ENCODE assay signal across 31 cellular contexts in genomic region chr7:102830206-102830605, GRCh38.
DNase-seq lines count a peak whose midpoint lies in the region; ATAC-seq and TF ChIP-seq lines count a peak whose summit lies in the region.
"Had no signal": no experiment of that assay in that cellular context is flagged by ENCODE, and none has a peak within 500 bp of the region (broad histone marks: within the 10 kb centered on the region; RNA-seq: fewer than 3 reads in every experiment).

No MANE protein-coding gene starts in this region.

- H3K27ac ChIP-seq in SK-N-MC = peak overlapping the region; percentile 66
- H3K27ac ChIP-seq: adrenal gland, prostate gland, right lobe of liver, stomach, thyroid gland, vagina had no signal

- H3K9me3 ChIP-seq in SK-N-MC (ENCODE audit: low read depth, low read length) = no peaks in the 10 kb centered on the region
- H3K9me3 ChIP-seq: adrenal gland, prostate gland, right lobe of liver, stomach, thyroid gland, vagina had no signal

- peak overlapping the region; percentile 78 for H3K27ac Mint-ChIP-seq in nephron progenitor cell
- H3K27ac Mint-ChIP-seq: activated CD8-positive, alpha-beta T cell treated with anti-CD3 and anti-CD28 coated beads for 36 hours; activated naive CD4-positive, alpha-beta T cell treated with anti-CD3 and anti-CD28 coated beads for 36 hours; activated T-helper 1 cell treated with anti-CD3 and anti-CD28 coated beads, Interleukin-12 subunit alpha, Interleukin-12 subunit beta, Interleukin-2, Interleukin-4 antibody, amounts not matched to agents 30 ng/mL and 10 ng/mL and 1 ng/mL, durations not matched to agents 14 hours and 24 hours and 36 hours; CD14-positive monocyte; endodermal cell; naive thymus-derived CD8-positive, alpha-beta T cell had no signal

- H3K36me3 ChIP-seq in SK-N-MC (ENCODE audit: insufficient read depth, low read length) = peaks cover 7% of the 10 kb centered on the region
- H3K36me3 ChIP-seq: adrenal gland, prostate gland had no signal

- H3K9ac ChIP-seq in SK-N-MC (ENCODE audit: insufficient read length) = no peak overlapping the region

- DNase-seq in EH (ENCODE audit: low read depth) (peak; percentile 31), SK-N-MC (ENCODE audit: low read depth, low spot score) (no peak), fibroblast of mammary gland (ENCODE audit: low read depth) (peak; percentile 81), nephron progenitor cell (no peak), GM19240 (ENCODE audit: insufficient read length, low spot score) (no peak), NCI-H774 (lab: John Stamatoyannopoulos, UW) (no peak)
- DNase-seq: activated CD4-positive, alpha-beta T cell treated with anti-CD3 and anti-CD28 coated beads for 1 hour; activated CD8-positive, alpha-beta memory T cell treated with anti-CD3 and anti-CD28 coated beads, Interleukin-2, amount 50 U/mL, for 48 hours; activated CD8-positive, alpha-beta T cell treated with anti-CD3 and anti-CD28 coated beads for 36 hours; activated naive CD4-positive, alpha-beta T cell treated with anti-CD3 and anti-CD28 coated beads for 36 hours; adrenal gland; dermis blood vessel endothelial cell; endodermal cell; KG1; midbrain; naive thymus-derived CD8-positive, alpha-beta T cell; NCI-H1105; NCI-H187 treated with DMSO at 0.1 percent for 48 hours; NCI-H526; occipital lobe; right lobe of liver; Right ventricle myocardium superior; stimulated activated CD4-positive, alpha-beta T cell treated with anti-CD3 and anti-CD28 coated beads, Interleukin-12 subunit alpha, Interleukin-12 subunit beta, amount 100 ng/mL, for 4 hours; stimulated activated CD4-positive, alpha-beta T cell treated with anti-CD3 and anti-CD28 coated beads, Interleukin-2, amount 100 ng/mL, for 48 hours; stomach; thyroid gland had no signal

- peaks cover 47% of the 10 kb centered on the region for H3K36me3 Mint-ChIP-seq in nephron progenitor cell (ENCODE audit: low read depth)

- peaks cover 16% of the 10 kb centered on the region for H3K9me3 Mint-ChIP-seq in nephron progenitor cell
- H3K9me3 Mint-ChIP-seq: activated CD8-positive, alpha-beta T cell treated with anti-CD3 and anti-CD28 coated beads for 36 hours; activated naive CD4-positive, alpha-beta T cell treated with anti-CD3 and anti-CD28 coated beads for 36 hours; activated T-helper 1 cell treated with anti-CD3 and anti-CD28 coated beads, Interleukin-12 subunit alpha, Interleukin-12 subunit beta, Interleukin-2, Interleukin-4 antibody, amounts not matched to agents 30 ng/mL and 10 ng/mL and 1 ng/mL, durations not matched to agents 14 hours and 24 hours and 36 hours; naive thymus-derived CD8-positive, alpha-beta T cell had no signal

- no peak for ATAC-seq in GM19328 (IDR thresholded peaks at IDR 0.05; ENCODE audit: unreplicated experiment)
- ATAC-seq: activated CD8-positive, alpha-beta T cell treated with anti-CD3 and anti-CD28 coated beads for 36 hours; naive thymus-derived CD8-positive, alpha-beta T cell; right lobe of liver had no signal

- no peak overlapping the region for H3K4me3 Mint-ChIP-seq in nephron progenitor cell
- H3K4me3 Mint-ChIP-seq: activated CD8-positive, alpha-beta T cell treated with anti-CD3 and anti-CD28 coated beads for 36 hours; activated naive CD4-positive, alpha-beta T cell treated with anti-CD3 and anti-CD28 coated beads for 36 hours; activated T-helper 1 cell treated with anti-CD3 and anti-CD28 coated beads, Interleukin-12 subunit alpha, Interleukin-12 subunit beta, Interleukin-2, Interleukin-4 antibody, amounts not matched to agents 30 ng/mL and 10 ng/mL and 1 ng/mL, durations not matched to agents 14 hours and 24 hours and 36 hours; CD14-positive monocyte; endodermal cell; naive thymus-derived CD8-positive, alpha-beta T cell had no signal

- no peaks in the 10 kb centered on the region for H3K27me3 Mint-ChIP-seq in nephron progenitor cell (ENCODE audit: low read depth, poor library complexity)
- H3K27me3 Mint-ChIP-seq: activated CD8-positive, alpha-beta T cell treated with anti-CD3 and anti-CD28 coated beads for 36 hours; naive thymus-derived CD8-positive, alpha-beta T cell had no signal

- H3K4me3 ChIP-seq in SK-N-MC = no peak overlapping the region
- no peak overlapping the region for H3K4me3 ChIP-seq in fibroblast of mammary gland (ENCODE audit: control insufficient read depth, low read depth, low read length)
- H3K4me3 ChIP-seq: adrenal gland, prostate gland, right lobe of liver, stomach, thyroid gland, vagina had no signal

- H3K4me1 Mint-ChIP-seq in nephron progenitor cell = peaks cover 25% of the 10 kb centered on the region
- H3K4me1 Mint-ChIP-seq: CD14-positive monocyte had no signal

- TF ChIP-seq CTCF in fibroblast of mammary gland (conservative IDR thresholded peaks at IDR 0.05; ENCODE audit: control insufficient read depth, insufficient read depth, low read depth, low read length) (no peak), nephron progenitor cell (IDR thresholded peaks at IDR 0.05) (no peak)

Comparison
In these comparisons a context has a peak if more than half of its experiments do, and no peak if none do; other contexts are left out.
1. DNase-seq: peak in EH (single experiment) and fibroblast of mammary gland (single experiment); none in SK-N-MC (single experiment), nephron progenitor cell (single experiment), GM19240 (single experiment) and NCI-H774 (single experiment).